21 cellular contexts compared by ENCODE assay signal in genomic region chr6:87214831-87215230, GRCh38. TPM values are rescaled to one million over a fixed set of nuclear protein-coding genes. Genes with fewer than 3 reads are reported as not detected.
DNase-seq lines count a peak whose midpoint lies in the region; ATAC-seq and TF ChIP-seq lines count a peak whose summit lies in the region.
"Had no signal": no experiment of that assay in that cellular context is flagged by ENCODE, and none has a peak within 500 bp of the region (broad histone marks: within the 10 kb centered on the region; RNA-seq: fewer than 3 reads in every experiment).

No MANE protein-coding gene starts in this region.

- H2BK120ac ChIP-seq in H9 (ENCODE audit: low read depth, low read length, poor library complexity, severe bottlenecking), result no peak overlapping the region

- H3K79me2 ChIP-seq in H9 (ENCODE audit: insufficient read depth, low read length), result peaks cover 3% of the 10 kb centered on the region; the same call in 1 of the 2 replicates
- peaks cover 2% of the 10 kb centered on the region for H3K79me2 ChIP-seq in parathyroid adenoma

- H2AFZ ChIP-seq in H9 (ENCODE audit: low read length), result no peak overlapping the region
- no peak overlapping the region for H2AFZ ChIP-seq in parathyroid adenoma

- H3K23me2 ChIP-seq in H9 (ENCODE audit: insufficient read length, low read depth, low read length, poor library complexity, severe bottlenecking), result peaks cover 2% of the 10 kb centered on the region

- H3K4me2 ChIP-seq in H9 (ENCODE audit: insufficient read depth, insufficient read length, low read length) (no peak overlapping the region), parathyroid adenoma (ENCODE audit: low read length) (peak overlapping the region; percentile 18)

- no peaks in the 10 kb centered on the region for H3K27me3 ChIP-seq in CD4-positive, CD25-positive, alpha-beta regulatory T cell (ENCODE audit: control insufficient read depth, insufficient read depth, low read length)
- H3K27me3 ChIP-seq in H9 (ENCODE audit: insufficient read depth, low read length), result no peaks in the 10 kb centered on the region
- H3K27me3 ChIP-seq in parathyroid adenoma (ENCODE audit: control insufficient read depth, insufficient read depth, low read length), result no peaks in the 10 kb centered on the region
- H3K27me3 ChIP-seq: MG63 had no signal

- no peak overlapping the region for H4K8ac ChIP-seq in H9 (replicated peaks; ENCODE audit: insufficient read length, low read depth, low read length)

- TF ChIP-seq CTCF in H9 (conservative IDR thresholded peaks at IDR 0.05) (no peak), brain (conservative IDR thresholded peaks at IDR 0.05) (no peak), parathyroid adenoma (IDR thresholded peaks at IDR 0.05) (no peak), endothelial cell (IDR thresholded peaks at IDR 0.05; ENCODE audit: unreplicated experiment) (no peak)

- H3K4me1 Mint-ChIP-seq in CD4-positive, CD25-positive, alpha-beta regulatory T cell, result peaks cover 17 to 51% (median 39%) of the 10 kb centered on the region in 4 donors
- peaks cover 47 to 48% of the 10 kb centered on the region in 2 experiments for H3K4me1 Mint-ChIP-seq in H9
- H3K4me1 Mint-ChIP-seq in brain, result peaks cover 57% of the 10 kb centered on the region
- peaks cover 15% of the 10 kb centered on the region for H3K4me1 Mint-ChIP-seq in endothelial cell (ENCODE audit: unreplicated experiment)
- peaks cover 31% of the 10 kb centered on the region for H3K4me1 Mint-ChIP-seq in stimulated activated naive CD8-positive, alpha-beta T cell treated with anti-CD3 and anti-CD28 coated beads, Interleukin-15, amount 100 ng/mL, for 72 hours

- H3K56ac ChIP-seq in H9 (ENCODE audit: insufficient read length, low read depth, low read length), result no peak overlapping the region

- H2BK15ac ChIP-seq in H9 (ENCODE audit: low read depth, low read length), result no peak overlapping the region

- H2BK20ac ChIP-seq in H9 (ENCODE audit: low read depth, low read length, poor library complexity, severe bottlenecking), result no peak overlapping the region

- ATAC-seq in CD4-positive, CD25-positive, alpha-beta regulatory T cell (ENCODE audit: low read depth in 2 of 2), result no peak
- ATAC-seq in GM21515 (IDR thresholded peaks at IDR 0.05; ENCODE audit: unreplicated experiment), result no peak
- ATAC-seq in stimulated activated naive CD8-positive, alpha-beta T cell treated with anti-CD3 and anti-CD28 coated beads, Interleukin-15, amount 100 ng/mL, for 72 hours, result no peak
- ATAC-seq: GM12878 had no signal

- H3T11ph ChIP-seq in H9 (ENCODE audit: low read length), result no peak overlapping the region

- H3K36me3 Mint-ChIP-seq in CD4-positive, CD25-positive, alpha-beta regulatory T cell, result peaks cover 22% of the 10 kb centered on the region
- H3K36me3 Mint-ChIP-seq in H9 (ENCODE audit: insufficient read depth in 1 of 3, low read depth in 3 of 3) (peaks cover 9 to 29% (median 27%) of the 10 kb centered on the region in 3 experiments; a peak in 6 of 7 replicates), brain (peaks cover 54% of the 10 kb centered on the region), endothelial cell (ENCODE audit: low read depth, unreplicated experiment) (no peaks in the 10 kb centered on the region)

- no peak overlapping the region for H3K23ac ChIP-seq in H9 (ENCODE audit: insufficient read length, low read depth, low read length)

- no peak overlapping the region for H3K14ac ChIP-seq in H9 (ENCODE audit: insufficient read depth, low read length)

- no peak overlapping the region for H2BK12ac ChIP-seq in H9 (ENCODE audit: insufficient read length, low read depth, low read length)

- H4K5ac ChIP-seq in H9 (ENCODE audit: insufficient read length, low read depth, low read length), result no peak overlapping the region

- peaks cover 20% of the 10 kb centered on the region for H3K4me1 ChIP-seq in CD4-positive, CD25-positive, alpha-beta regulatory T cell (ENCODE audit: control insufficient read depth, insufficient read depth, low read length, poor library complexity, severe bottlenecking)
- H3K4me1 ChIP-seq in H9 (ENCODE audit: insufficient read depth, low read length), result peaks cover 8% of the 10 kb centered on the region
- H3K4me1 ChIP-seq in parathyroid adenoma, result peaks cover 19% of the 10 kb centered on the region

- peak overlapping the region in 1 of 4 donors; percentile 37 for H3K4me3 Mint-ChIP-seq in CD4-positive, CD25-positive, alpha-beta regulatory T cell
- no peak overlapping the region for H3K4me3 Mint-ChIP-seq in H9
- H3K4me3 Mint-ChIP-seq in brain, result no peak overlapping the region
- no peak overlapping the region for H3K4me3 Mint-ChIP-seq in endothelial cell (ENCODE audit: unreplicated experiment)
- H3K4me3 Mint-ChIP-seq in stimulated activated naive CD8-positive, alpha-beta T cell treated with anti-CD3 and anti-CD28 coated beads, Interleukin-15, amount 100 ng/mL, for 72 hours, result no peak overlapping the region

- H3K27me3 Mint-ChIP-seq in CD4-positive, CD25-positive, alpha-beta regulatory T cell, result no peaks in the 10 kb centered on the region
- H3K27me3 Mint-ChIP-seq in H9 (ENCODE audit: low read depth) (no peaks in the 10 kb centered on the region), brain (peaks cover 4% of the 10 kb centered on the region), endothelial cell (ENCODE audit: unreplicated experiment) (no peaks in the 10 kb centered on the region)
- H3K27me3 Mint-ChIP-seq in stimulated activated naive CD8-positive, alpha-beta T cell treated with anti-CD3 and anti-CD28 coated beads, Interleukin-15, amount 100 ng/mL, for 72 hours, result no peaks in the 10 kb centered on the region

- no peak overlapping the region for H2AK5ac ChIP-seq in H9 (ENCODE audit: insufficient read length, low read length)

- H3K27ac Mint-ChIP-seq in CD4-positive, CD25-positive, alpha-beta regulatory T cell, result peak overlapping the region in 2 of 3 donors; percentile 41 to 51
- H3K27ac Mint-ChIP-seq in H9 (peak overlapping the region in 2 of 3 experiments; percentile 90 to 96; a peak in 3 of 7 replicates), brain (peak overlapping the region in 4 of 5 experiments; percentile 20 to 62 (median 48)), endothelial cell (ENCODE audit: unreplicated experiment) (no peak overlapping the region)
- no peak overlapping the region for H3K27ac Mint-ChIP-seq in stimulated activated naive CD8-positive, alpha-beta T cell treated with anti-CD3 and anti-CD28 coated beads, Interleukin-15, amount 100 ng/mL, for 72 hours

- DNase-seq in CD4-positive, CD25-positive, alpha-beta regulatory T cell, result no peak
- DNase-seq in H9, result no peak
- DNase-seq in endothelial cell (ENCODE audit: low spot score), result no peak
- DNase-seq in stimulated activated naive CD8-positive, alpha-beta T cell treated with anti-CD3 and anti-CD28 coated beads, Interleukin-15, amount 100 ng/mL, for 72 hours, result no peak
- DNase-seq: DMS79, EL, GDM1, IMR-90, KG1, MG63, NCI-H1105 treated with DMSO at 0.1 percent for 48 hours, NCI-H146, NCI-H1930, NCI-H2107, NCI-H446, NCI-H524 treated with DMSO at 0.1 percent for 48 hours, NCI-H774 had no signal

- no peak overlapping the region for H2BK5ac ChIP-seq in H9 (ENCODE audit: insufficient read length, low read length)

- H3K4ac ChIP-seq in H9 (ENCODE audit: low read depth, low read length), result no peak overlapping the region

- H3K79me1 ChIP-seq in H9 (ENCODE audit: insufficient read depth, low read depth, low read length, poor library complexity, severe bottlenecking), result peaks cover 6% of the 10 kb centered on the region

- no peak overlapping the region for H3K18ac ChIP-seq in H9 (ENCODE audit: insufficient read length, low read depth, low read length)

- H3K9ac ChIP-seq in H9 (ENCODE audit: extremely low read depth, insufficient read length, low read length) (no peak overlapping the region), parathyroid adenoma (no peak overlapping the region)

- H3K27ac ChIP-seq in CD4-positive, CD25-positive, alpha-beta regulatory T cell (ENCODE audit: insufficient read depth, low read length, poor library complexity, severe bottlenecking), result peak overlapping the region; percentile 3
- H3K27ac ChIP-seq in H9 (ENCODE audit: insufficient read length, low read depth, low read length), result no peak overlapping the region
- no peak overlapping the region for H3K27ac ChIP-seq in parathyroid adenoma

- no peaks in the 10 kb centered on the region for H3K9me3 ChIP-seq in CD4-positive, CD25-positive, alpha-beta regulatory T cell (ENCODE audit: control insufficient read depth in 2 of 2, low read length in 2 of 2)
- H3K9me3 ChIP-seq in H9 (ENCODE audit: control insufficient read depth, low read depth, low read length) (no peaks in the 10 kb centered on the region), parathyroid adenoma (ENCODE audit: control insufficient read depth, low read length) (no peaks in the 10 kb centered on the region)
- H3K9me3 ChIP-seq: MG63 had no signal

- H4K91ac ChIP-seq in H9 (ENCODE audit: insufficient read length, low read depth, low read length), result no peak overlapping the region

- H3K4me3 ChIP-seq in CD4-positive, CD25-positive, alpha-beta regulatory T cell (ENCODE audit: low read depth, low read length), result no peak overlapping the region
- H3K4me3 ChIP-seq in parathyroid adenoma (ENCODE audit: low read depth, low read length), result peak overlapping the region; percentile 24
- H3K4me3 ChIP-seq: GM12878, MG63 had no signal

- H4K20me1 ChIP-seq in H9 (ENCODE audit: control insufficient read depth, insufficient read depth, insufficient read length), result no peaks in the 10 kb centered on the region

- H3K36me3 ChIP-seq in CD4-positive, CD25-positive, alpha-beta regulatory T cell (ENCODE audit: control insufficient read depth, insufficient read depth, low read length), result peaks cover 33% of the 10 kb centered on the region
- no peaks in the 10 kb centered on the region for H3K36me3 ChIP-seq in parathyroid adenoma (ENCODE audit: control insufficient read depth, insufficient read depth, low read length)

- no peaks in the 10 kb centered on the region for H3K9me3 Mint-ChIP-seq in CD4-positive, CD25-positive, alpha-beta regulatory T cell
- H3K9me3 Mint-ChIP-seq in H9 (no peaks in the 10 kb centered on the region), brain (no peaks in the 10 kb centered on the region), endothelial cell (ENCODE audit: unreplicated experiment) (no peaks in the 10 kb centered on the region)
- no peaks in the 10 kb centered on the region for H3K9me3 Mint-ChIP-seq in stimulated activated naive CD8-positive, alpha-beta T cell treated with anti-CD3 and anti-CD28 coated beads, Interleukin-15, amount 100 ng/mL, for 72 hours

RNA-seq across cellular contexts. Expression of gene ZNF292, which starts 59.5 kb away (rescaled TPM):
- 119 TPM for total RNA-seq in CD4-positive, CD25-positive, alpha-beta regulatory T cell
- 10 to 100 TPM; 25.6 to 44.1 (median 29.4) TPM for polyA plus RNA-seq in CD4-positive, CD25-positive, alpha-beta regulatory T cell
- total RNA-seq in H9 (2021) (36.2 and 38.7 TPM in 2 replicates), endothelial cell (ENCODE audit: unreplicated experiment) (40.9 TPM)
- polyA plus RNA-seq in brain (ENCODE audit: insufficient read depth, low read depth, low replicate concordance), result 2.9 TPM

Comparison
In these comparisons a context has a peak if more than half of its experiments do, and no peak if none do; other contexts are left out.
1. H3K27ac Mint-ChIP-seq: peak in CD4-positive, CD25-positive, alpha-beta regulatory T cell (2 of 3), H9 (2 of 3) and brain (4 of 5); none in endothelial cell (single experiment) and stimulated activated naive CD8-positive, alpha-beta T cell treated with anti-CD3 and anti-CD28 coated beads, Interleukin-15, amount 100 ng/mL, for 72 hours (0 of 2).